Comparison of ENCODE assay signal across 13 cellular contexts in the genomic region with DNA sequence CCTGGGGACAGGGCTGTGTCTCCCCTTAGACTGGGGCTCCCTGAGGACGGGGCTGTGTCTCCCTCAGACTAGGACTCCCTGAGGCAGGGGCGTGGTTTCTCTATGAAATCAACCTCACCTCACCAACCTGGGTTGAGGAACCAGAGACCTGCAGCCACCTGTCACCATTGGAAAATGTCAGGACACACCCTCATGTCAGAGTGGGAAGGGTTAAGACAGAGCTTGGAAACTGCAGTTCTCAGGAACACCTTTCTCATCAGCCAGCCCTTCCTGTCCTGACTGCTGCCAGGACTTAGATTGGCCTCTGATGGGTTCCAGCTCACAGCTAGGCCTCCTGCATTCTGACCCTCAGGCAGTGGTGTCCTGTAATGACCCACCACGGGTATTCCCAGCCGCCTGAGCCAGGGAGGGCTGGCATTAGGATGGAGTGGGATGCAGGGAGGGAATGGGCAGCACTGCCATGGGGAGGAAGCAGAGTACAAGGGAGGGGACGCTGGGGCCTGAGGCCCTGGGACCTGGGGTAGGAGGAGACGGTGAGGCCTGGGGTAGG.
A peak's percentile ranks its signal among the peaks of the same experiment; 100 is the strongest.
DNase-seq lines count a peak whose midpoint lies in the region; ATAC-seq and TF ChIP-seq lines count a peak whose summit lies in the region.
"Had no signal": no experiment of that assay in that cellular context is flagged by ENCODE, and none has a peak within 500 bp of the region (broad histone marks: within the 10 kb centered on the region; RNA-seq: fewer than 3 reads in every experiment).

No MANE protein-coding gene starts in this region.

- BruUV-seq in mammary epithelial cell (replicated peaks; lab: Mats Ljungman, UMichigan), result no TSS peak

- no peak for ATAC-seq in GM19035 (IDR thresholded peaks at IDR 0.05; ENCODE audit: unreplicated experiment)
- no peak for ATAC-seq in HG02763 (IDR thresholded peaks at IDR 0.05; ENCODE audit: unreplicated experiment)

- H3K9ac ChIP-seq in mammary epithelial cell (ENCODE audit: insufficient read depth, low read length), result no peak overlapping the region
- peak overlapping the region; percentile 23 for H3K9ac ChIP-seq in skeletal muscle satellite cell (ENCODE audit: low read depth, low read length)

- CTCF ChIA-PET in HEK293 (lab: Yijun Ruan, JAX) (interaction anchor here (0.9 to 2.6 kb wide), 3 partner anchors 12 to 327 kb away, joined by 3 to 9 read pairs (median 3); a partner anchor contains a TSS), mammary epithelial cell (lab: Charles Lee; ENCODE audit: low non-redundant PET) (interaction anchor here (1.0 kb wide), 1 partner anchor 12 kb away, joined by 4 read pairs; no protein-coding TSS in a partner anchor)

- 7% methylated on average over 4 of the region's 6 CpGs for WGBS in mammary epithelial cell (ENCODE audit: low coverage, missing lambda C conversion rate)

- intact Hi-C loops in mammary epithelial cell (cut with micrococcal nuclease), result no loop called here

- dilution Hi-C loops in mammary epithelial cell (cut with HindIII; ENCODE audit: low sequenced_read_pairs), result no loop called here

- H3K79me2 ChIP-seq in mammary epithelial cell (ENCODE audit: insufficient read depth, low read length), result no peaks in the 10 kb centered on the region

- no peak overlapping the region for H3K4me3 ChIP-seq in HEK293 (ENCODE audit: low read depth, low read length)
- no peak overlapping the region for H3K4me3 ChIP-seq in mammary epithelial cell (replicated peaks in 1 of 3; ENCODE audit: insufficient read depth in 1 of 3, low read depth in 2 of 3, low read length in 3 of 3)
- H3K4me3 ChIP-seq in skeletal muscle satellite cell (ENCODE audit: low read length), result no peak overlapping the region

- no peaks in the 10 kb centered on the region for H3K27me3 ChIP-seq in mammary epithelial cell (ENCODE audit: insufficient read depth, low read length)
- H3K27me3 ChIP-seq in skeletal muscle satellite cell (ENCODE audit: control insufficient read depth, insufficient read depth, low read length), result no peaks in the 10 kb centered on the region

- POLR2A ChIA-PET in HEK293 (lab: Yijun Ruan, JAX), result no interaction called here

- in situ Hi-C loops in mammary epithelial cell (cut with MboI; ENCODE audit: low sequenced_read_pairs in 2 of 2), result loop anchor here in 1 of 2 donors (10.0 kb wide), 1 partner anchor 126 kb away; no protein-coding TSS in a partner anchor

- H3K4me1 ChIP-seq in HEK293 (ENCODE audit: control insufficient read depth, insufficient read depth, low read length) (no peaks in the 10 kb centered on the region), mammary epithelial cell (ENCODE audit: insufficient read depth, low read length) (peaks cover 78% of the 10 kb centered on the region), skeletal muscle satellite cell (ENCODE audit: control insufficient read depth, insufficient read depth, low read length) (peaks cover 64% of the 10 kb centered on the region)

- H3K4me2 ChIP-seq in mammary epithelial cell (ENCODE audit: insufficient read depth, low read depth, low read length) (no peak overlapping the region), skeletal muscle satellite cell (ENCODE audit: low read length) (no peak overlapping the region)

- H3K27ac ChIP-seq in HEK293 (ENCODE audit: extremely low read depth, low read depth, low read length), result no peak overlapping the region
- H3K27ac ChIP-seq in mammary epithelial cell (ENCODE audit: insufficient read depth, low read depth, low read length), result no peak overlapping the region

- no peaks in the 10 kb centered on the region for H4K20me1 ChIP-seq in mammary epithelial cell (ENCODE audit: insufficient read depth, low read length)

- TF ChIP-seq CTCF in HEK293 (tag by site-specific recombination; IDR thresholded peaks at IDR 0.05) (no peak), mammary epithelial cell (conservative IDR thresholded peaks at IDR 0.05 in 1 of 2, IDR thresholded peaks at IDR 0.05 in 1 of 2; ENCODE audit: extremely low read depth in 1 of 2, insufficient read depth in 1 of 2, low read depth in 1 of 2, low read length in 2 of 2) (no peak)

- peak overlapping the region; percentile 23 for H2AFZ ChIP-seq in mammary epithelial cell (ENCODE audit: low read depth, low read length)

- DNase-seq in mammary epithelial cell, result peak; percentile 64
- DNase-seq in islet precursor cell, result peak; percentile 94
- DNase-seq in AML-193 (lab: John Stamatoyannopoulos, UW), result no peak
- no peak for DNase-seq in NCI-H82 (lab: John Stamatoyannopoulos, UW)
- DNase-seq: amygdala, kidney glomerular epithelial cell, NCI-H1417, NCI-H69, T-helper 2 cell had no signal

- H3K9me3 ChIP-seq in HEK293 (ENCODE audit: control insufficient read depth, insufficient read depth, low read depth, low read length) (no peaks in the 10 kb centered on the region), mammary epithelial cell (replicated peaks; ENCODE audit: insufficient read depth, low read length) (no peaks in the 10 kb centered on the region), skeletal muscle satellite cell (replicated peaks; ENCODE audit: low read length) (no peaks in the 10 kb centered on the region)

- H3K36me3 ChIP-seq in HEK293 (ENCODE audit: control insufficient read depth in 2 of 2, insufficient read depth in 1 of 2, low read length in 2 of 2) (no peaks in the 10 kb centered on the region), mammary epithelial cell (ENCODE audit: insufficient read depth, low read length) (no peaks in the 10 kb centered on the region), skeletal muscle satellite cell (ENCODE audit: insufficient read depth, low read length) (no peaks in the 10 kb centered on the region)

TF ChIP-seq in HEK293, 187 proteins besides CTCF, POLR2A, EP300 and RAD21:
- peak; percentile 37; the same call in 1 of the 2 replicates for TF ChIP-seq EGR2 (tag by site-specific recombination; IDR thresholded peaks at IDR 0.05; ENCODE audit: low read depth)
- TF ChIP-seq ZFHX2 (tag by site-specific recombination; conservative IDR thresholded peaks at IDR 0.05), result peak; percentile 38
- no peak for TF ChIP-seq ZNF24 (tag by site-specific recombination; IDR thresholded peaks at IDR 0.05)
- TF ChIP-seq, protein P1, sequence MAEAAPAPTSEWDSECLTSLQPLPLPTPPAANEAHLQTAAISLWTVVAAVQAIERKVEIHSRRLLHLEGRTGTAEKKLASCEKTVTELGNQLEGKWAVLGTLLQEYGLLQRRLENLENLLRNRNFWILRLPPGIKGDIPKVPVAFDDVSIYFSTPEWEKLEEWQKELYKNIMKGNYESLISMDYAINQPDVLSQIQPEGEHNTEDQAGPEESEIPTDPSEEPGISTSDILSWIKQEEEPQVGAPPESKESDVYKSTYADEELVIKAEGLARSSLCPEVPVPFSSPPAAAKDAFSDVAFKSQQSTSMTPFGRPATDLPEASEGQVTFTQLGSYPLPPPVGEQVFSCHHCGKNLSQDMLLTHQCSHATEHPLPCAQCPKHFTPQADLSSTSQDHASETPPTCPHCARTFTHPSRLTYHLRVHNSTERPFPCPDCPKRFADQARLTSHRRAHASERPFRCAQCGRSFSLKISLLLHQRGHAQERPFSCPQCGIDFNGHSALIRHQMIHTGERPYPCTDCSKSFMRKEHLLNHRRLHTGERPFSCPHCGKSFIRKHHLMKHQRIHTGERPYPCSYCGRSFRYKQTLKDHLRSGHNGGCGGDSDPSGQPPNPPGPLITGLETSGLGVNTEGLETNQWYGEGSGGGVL (tag by site-specific recombination; IDR thresholded peaks at IDR 0.05), result peak; percentile 65

Comparison
In these comparisons a context has a peak if more than half of its experiments do, and no peak if none do; other contexts are left out.
1. DNase-seq: peak in mammary epithelial cell (single experiment) and islet precursor cell (single experiment); none in AML-193 (0 of 2) and NCI-H82 (single experiment).